In genomic region chr22:24431309-24432034, GRCh38 we compare ENCODE assay signal across 1 cellular context.
TF ChIP-seq lines count a peak whose summit lies in the region.

No MANE protein-coding gene starts in this region.

TF ChIP-seq in HepG2, 621 proteins besides CTCF, POLR2A, EP300 and RAD21:
- peak; percentile 46 for TF ChIP-seq ZNF687 (CRISPR knock-in tag; IDR thresholded peaks at IDR 0.05)
- TF ChIP-seq SALL1 (CRISPR knock-in tag; IDR thresholded peaks at IDR 0.05), result 0 out of 2 replicates have a peak, but pooled peaks have one; percentile 3
- no peak for TF ChIP-seq NKX3-1 (CRISPR knock-in tag; IDR thresholded peaks at IDR 0.05)
- peak; percentile 31; the same call in 1 of the 2 replicates for TF ChIP-seq MAX (IDR thresholded peaks at IDR 0.05)
- no peak for TF ChIP-seq SP4 (CRISPR knock-in tag; IDR thresholded peaks at IDR 0.05)
